13 cellular contexts compared by ENCODE assay signal in genomic region chr3:58952128-58952917, GRCh38.
DNase-seq lines count a peak whose midpoint lies in the region; ATAC-seq and TF ChIP-seq lines count a peak whose summit lies in the region.
"Had no signal": no experiment of that assay in that cellular context is flagged by ENCODE, and none has a peak within 500 bp of the region (broad histone marks: within the 10 kb centered on the region; RNA-seq: fewer than 3 reads in every experiment).

No MANE protein-coding gene starts in this region.

- no peak overlapping the region for H3K9ac ChIP-seq in mesendoderm (ENCODE audit: low read length)

- H3F3A ChIP-seq in PC-9 (ENCODE audit: insufficient read depth, low read depth): no peaks in the 10 kb centered on the region

- H3K79me2 ChIP-seq in mesendoderm (ENCODE audit: control insufficient read depth, insufficient read depth, low read length) (no peaks in the 10 kb centered on the region), PC-9 (ENCODE audit: low read depth) (no peaks in the 10 kb centered on the region)

- H3K18ac ChIP-seq in mesendoderm (ENCODE audit: low read length): no peak overlapping the region

- no peak overlapping the region for H2BK5ac ChIP-seq in mesendoderm (ENCODE audit: low read length)

- H3K4me1 ChIP-seq in mesendoderm (ENCODE audit: control insufficient read depth, low read depth, low read length) (no peaks in the 10 kb centered on the region), PC-9 (replicated peaks; ENCODE audit: insufficient read depth) (no peaks in the 10 kb centered on the region)

- no peak overlapping the region for H3K4me3 ChIP-seq in fibroblast of mammary gland (ENCODE audit: control insufficient read depth, low read depth, low read length)
- H3K4me3 ChIP-seq in mesendoderm (ENCODE audit: low read length): no peak overlapping the region
- no peak overlapping the region for H3K4me3 ChIP-seq in PC-9

- H3K27ac ChIP-seq in mesendoderm (ENCODE audit: low read depth, low read length) (no peak overlapping the region), PC-9 (no peak overlapping the region)

- no peaks in the 10 kb centered on the region for H3K79me1 ChIP-seq in mesendoderm (ENCODE audit: low read length)

- POLR2A ChIA-PET in PC-9 (lab: Charles Lee; ENCODE audit: unreplicated experiment): no interaction called here

- no peak overlapping the region for H3K23ac ChIP-seq in mesendoderm (ENCODE audit: low read length)

- H3K36me3 ChIP-seq in mesendoderm (ENCODE audit: control insufficient read depth, insufficient read depth, low read length) (no peaks in the 10 kb centered on the region), PC-9 (ENCODE audit: low read depth) (no peaks in the 10 kb centered on the region)

- no peak overlapping the region for H4K5ac ChIP-seq in mesendoderm (ENCODE audit: low read length)

- H3K27me3 ChIP-seq in mesendoderm (ENCODE audit: insufficient read depth, low read length, poor library complexity) (no peaks in the 10 kb centered on the region), PC-9 (ENCODE audit: insufficient read depth, low read depth) (no peaks in the 10 kb centered on the region)

- CTCF ChIA-PET in PC-9 (lab: Charles Lee): no interaction called here

- H3K9me3 ChIP-seq in PC-9 (ENCODE audit: insufficient read depth, low read depth): no peaks in the 10 kb centered on the region

- DNase-seq in Caki2 (ENCODE audit: low read depth): peak; percentile 87
- peak; percentile 73 for DNase-seq in fibroblast of mammary gland (ENCODE audit: low read depth)
- DNase-seq in mesendoderm: no peak
- DNase-seq in COLO668 (lab: John Stamatoyannopoulos, UW; ENCODE audit: unreplicated experiment): no peak
- no peak for DNase-seq in PC-9
- no peak for DNase-seq in SKM-1 (lab: John Stamatoyannopoulos, UW; ENCODE audit: unreplicated experiment)
- DNase-seq: activated CD8-positive, alpha-beta memory T cell treated with anti-CD3 and anti-CD28 coated beads, Interleukin-2, amount 50 U/mL, for 48 hours; endodermal cell; NCI-H2081 treated with DMSO at 0.1 percent for 48 hours; posterior cingulate gyrus; substantia nigra had no signal

- H2AFZ ChIP-seq in PC-9: no peak overlapping the region

- H3K4me2 ChIP-seq in mesendoderm (ENCODE audit: low read length): no peak overlapping the region
- no peak overlapping the region for H3K4me2 ChIP-seq in PC-9

- no peaks in the 10 kb centered on the region for H4K20me1 ChIP-seq in PC-9 (ENCODE audit: insufficient read depth)

- no peaks in the 10 kb centered on the region for H3K9me2 ChIP-seq in PC-9 (ENCODE audit: insufficient read depth)

- no peak overlapping the region for H2BK15ac ChIP-seq in mesendoderm (replicated peaks; ENCODE audit: low read depth)

- no peak overlapping the region for H2AK5ac ChIP-seq in mesendoderm (ENCODE audit: low read length)

- no peak overlapping the region for H4K8ac ChIP-seq in mesendoderm (ENCODE audit: low read depth, low read length)

- TF ChIP-seq CTCF in fibroblast of mammary gland (conservative IDR thresholded peaks at IDR 0.05; ENCODE audit: control insufficient read depth, insufficient read depth, low read depth, low read length) (no peak), PC-9 (conservative IDR thresholded peaks at IDR 0.05) (no peak)

- BruUV-seq in PC-9 (replicated peaks; lab: Mats Ljungman, UMichigan): no TSS peak

- intact Hi-C loops in PC-9 (cut with micrococcal nuclease; ENCODE audit: unreplicated experiment): no loop called here

- ATAC-seq in GM21381 (IDR thresholded peaks at IDR 0.05; ENCODE audit: unreplicated experiment) (peak; percentile 66), HG03342 (IDR thresholded peaks at IDR 0.05; ENCODE audit: unreplicated experiment) (peak; percentile 75)

- no peak overlapping the region for H3K56ac ChIP-seq in mesendoderm (ENCODE audit: low read length)

- no peak overlapping the region for H2BK120ac ChIP-seq in mesendoderm (ENCODE audit: low read depth, low read length)

- in situ Hi-C loops in Caki2 (cut with HindIII; ENCODE audit: low pct_unique_long_range_greater_than_20kb, low sequenced_read_pairs): no loop called here

- WGBS in mesendoderm (ENCODE audit: extremely low coverage, insufficient coverage, low lambda C conversion rate): no CpG with 5 or more reads among the region's 4 CpGs

- no peak overlapping the region for H3K4ac ChIP-seq in mesendoderm (ENCODE audit: low read depth, low read length)

Comparison
In these comparisons a context has a peak if more than half of its experiments do, and no peak if none do; other contexts are left out.
1. DNase-seq: peak in Caki2 (single experiment) and fibroblast of mammary gland (single experiment); none in mesendoderm (single experiment), COLO668 (single experiment), PC-9 (0 of 2) and SKM-1 (single experiment).